8 cellular contexts compared by ENCODE assay signal in genomic region chr2:241895732-241896641, GRCh38. TPM values are rescaled to one million over a fixed set of nuclear protein-coding genes. Genes with fewer than 3 reads are reported as not detected.
DNase-seq lines count a peak whose midpoint lies in the region; ATAC-seq lines count a peak whose summit lies in the region.

No MANE protein-coding gene starts in this region.

- no peaks in the 10 kb centered on the region for H3K9me3 Mint-ChIP-seq in activated T-cell treated with anti-CD3 and anti-CD28 coated beads, Interleukin-2, amount 50 U/mL, for 24 hours

- H3K27me3 Mint-ChIP-seq in activated T-cell treated with anti-CD3 and anti-CD28 coated beads, Interleukin-2, amount 50 U/mL, for 24 hours = peaks cover 3% of the 10 kb centered on the region

- ATAC-seq in GM19023 (IDR thresholded peaks at IDR 0.05; ENCODE audit: unreplicated experiment) = no peak

- peaks cover 10% of the 10 kb centered on the region for H3K4me1 Mint-ChIP-seq in activated T-cell treated with anti-CD3 and anti-CD28 coated beads, Interleukin-2, amount 50 U/mL, for 24 hours (ENCODE audit: low read depth)

- intact Hi-C loops in cardiac septum (cut with DNase I) = no loop called here

- DNase-seq in DMS153 (lab: John Stamatoyannopoulos, UW) (peak; percentile 43), DMS153 treated with DMSO at 0.1 percent for 48 hours (lab: John Stamatoyannopoulos, UW; ENCODE audit: unreplicated experiment) (no peak), cardiac septum (ENCODE audit: low spot score) (peak; percentile 74), DMS53 treated with DMSO at 0.1 percent for 48 hours (lab: John Stamatoyannopoulos, UW; ENCODE audit: unreplicated experiment) (no peak), NCI-H2107 treated with DMSO at 0.1 percent for 48 hours (lab: John Stamatoyannopoulos, UW; ENCODE audit: unreplicated experiment) (no peak)
- no peak for DNase-seq in activated T-cell treated with anti-CD3 and anti-CD28 coated beads, Interleukin-2, amount 50 U/mL, for 24 hours
- peak; percentile 53 for DNase-seq in stimulated activated CD8-positive, alpha-beta memory T cell treated with anti-CD3 and anti-CD28 coated beads, Interleukin-4, amount 100 ng/mL, for 48 hours

- H3K36me3 Mint-ChIP-seq in activated T-cell treated with anti-CD3 and anti-CD28 coated beads, Interleukin-2, amount 50 U/mL, for 24 hours (ENCODE audit: low read depth) = peaks cover 23% of the 10 kb centered on the region

- peak overlapping the region; percentile 63 for H3K4me3 Mint-ChIP-seq in activated T-cell treated with anti-CD3 and anti-CD28 coated beads, Interleukin-2, amount 50 U/mL, for 24 hours

- peak overlapping the region; percentile 97 for H3K27ac Mint-ChIP-seq in activated T-cell treated with anti-CD3 and anti-CD28 coated beads, Interleukin-2, amount 50 U/mL, for 24 hours

RNA-seq across cellular contexts. Expression of gene RTP5, which starts 26.5 kb away (rescaled TPM):
- 0.08 TPM for total RNA-seq in cardiac septum

RNA-seq across cellular contexts. Expression of gene PDCD1, which starts 37.3 kb away (rescaled TPM):
- total RNA-seq in cardiac septum = 2.0 TPM

Comparison
In these comparisons a context has a peak if more than half of its experiments do, and no peak if none do; other contexts are left out.
1. DNase-seq: peak in DMS153 (single experiment), cardiac septum (single experiment) and stimulated activated CD8-positive, alpha-beta memory T cell treated with anti-CD3 and anti-CD28 coated beads, Interleukin-4, amount 100 ng/mL, for 48 hours (single experiment); none in DMS153 treated with DMSO at 0.1 percent for 48 hours (single experiment), activated T-cell treated with anti-CD3 and anti-CD28 coated beads, Interleukin-2, amount 50 U/mL, for 24 hours (single experiment), DMS53 treated with DMSO at 0.1 percent for 48 hours (single experiment) and NCI-H2107 treated with DMSO at 0.1 percent for 48 hours (single experiment).